In the genomic region with DNA sequence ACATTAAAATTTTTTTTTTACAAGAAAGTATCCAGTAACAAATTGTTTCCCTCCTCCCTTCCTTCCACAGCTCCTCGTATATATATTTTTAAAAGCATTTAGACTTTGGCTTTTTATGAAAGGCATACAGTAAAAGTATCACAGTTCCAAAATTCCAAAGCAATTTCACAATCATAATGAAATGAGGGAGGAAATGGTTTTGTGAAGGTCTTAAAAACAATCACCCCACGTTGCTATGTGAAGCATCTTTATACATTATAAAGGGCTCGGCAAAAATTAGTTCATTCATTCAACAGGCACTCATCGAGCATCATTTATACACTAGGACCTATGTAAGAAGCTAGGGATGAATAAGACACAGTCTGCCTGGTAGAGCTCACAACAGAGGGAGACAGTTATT, we compare ENCODE assay signal across 17 cellular contexts.
DNase-seq lines count a peak whose midpoint lies in the region; TF ChIP-seq lines count a peak whose summit lies in the region.
"Had no signal": no experiment of that assay in that cellular context is flagged by ENCODE, and none has a peak within 500 bp of the region (broad histone marks: within the 10 kb centered on the region; RNA-seq: fewer than 3 reads in every experiment).

No MANE protein-coding gene starts in this region.

- peaks cover 0 to 15% of the 10 kb centered on the region in 2 donors for H3K4me1 ChIP-seq in breast epithelium
- no peaks in the 10 kb centered on the region for H3K4me1 ChIP-seq in mammary epithelial cell (ENCODE audit: insufficient read depth, low read length)
- H3K4me1 ChIP-seq in uterus, result peaks cover 23 to 28% of the 10 kb centered on the region in 2 donors

- H3K36me3 Mint-ChIP-seq in brain, result no peaks in the 10 kb centered on the region
- H3K36me3 Mint-ChIP-seq: stimulated activated naive B cell treated with anti-CD40 and anti-IgM and Interleukin-4, amounts not matched to agents 10 μg/mL and 1 μg/mL and 100 μg/mL, for 72 hours had no signal

- intact Hi-C loops in breast epithelium (cut with DNase I; ENCODE audit: low total_unique reads), result no loop called here
- intact Hi-C loops in mammary epithelial cell (cut with micrococcal nuclease), result no loop called here
- intact Hi-C loops in uterus (cut with DNase I; ENCODE audit: low total_unique reads), result no loop called here

- TF ChIP-seq POLR2A in breast epithelium (IDR thresholded peaks at IDR 0.05) (no peak), uterus (IDR thresholded peaks at IDR 0.05) (no peak)

- H4K20me1 ChIP-seq in mammary epithelial cell (ENCODE audit: insufficient read depth, low read length), result no peaks in the 10 kb centered on the region

- H3K27me3 Mint-ChIP-seq in brain, result no peaks in the 10 kb centered on the region
- H3K27me3 Mint-ChIP-seq: stimulated activated naive B cell treated with anti-CD40 and anti-IgM and Interleukin-4, amounts not matched to agents 10 μg/mL and 1 μg/mL and 100 μg/mL, for 72 hours had no signal

- no peak for TF ChIP-seq CTCF in breast epithelium (IDR thresholded peaks at IDR 0.05)
- TF ChIP-seq CTCF in mammary epithelial cell (conservative IDR thresholded peaks at IDR 0.05 in 1 of 2, IDR thresholded peaks at IDR 0.05 in 1 of 2; ENCODE audit: extremely low read depth in 1 of 2, insufficient read depth in 1 of 2, low read depth in 1 of 2, low read length in 2 of 2), result no peak
- TF ChIP-seq CTCF in brain (conservative IDR thresholded peaks at IDR 0.05), result no peak
- TF ChIP-seq CTCF in uterus (IDR thresholded peaks at IDR 0.05), result no peak

- no peak overlapping the region for H3K4me3 Mint-ChIP-seq in brain
- H3K4me3 Mint-ChIP-seq: neural crest cell; stimulated activated naive B cell treated with anti-CD40 and anti-IgM and Interleukin-4, amounts not matched to agents 10 μg/mL and 1 μg/mL and 100 μg/mL, for 72 hours had no signal

- H3K27ac ChIP-seq in breast epithelium (peak overlapping the region; percentile 54), mammary epithelial cell (ENCODE audit: insufficient read depth, low read depth, low read length) (no peak overlapping the region), uterus (peak overlapping the region; percentile 81 to 96)
- H3K27ac ChIP-seq: HL-60 had no signal

- 8% methylated on average over 4 of the region's 4 CpGs for WGBS in mammary epithelial cell (ENCODE audit: low coverage, missing lambda C conversion rate)

- CTCF ChIA-PET in mammary epithelial cell (lab: Charles Lee; ENCODE audit: low non-redundant PET), result no interaction called here

- H3K27ac Mint-ChIP-seq in brain, result peak overlapping the region; percentile 2 to 92 (median 47)
- H3K27ac Mint-ChIP-seq: stimulated activated naive B cell treated with anti-CD40 and anti-IgM and Interleukin-4, amounts not matched to agents 10 μg/mL and 1 μg/mL and 100 μg/mL, for 72 hours had no signal

- no peaks in the 10 kb centered on the region for H3K79me2 ChIP-seq in mammary epithelial cell (ENCODE audit: insufficient read depth, low read length)

- H3K36me3 ChIP-seq in breast epithelium, result no peaks in the 10 kb centered on the region
- no peaks in the 10 kb centered on the region for H3K36me3 ChIP-seq in mammary epithelial cell (ENCODE audit: insufficient read depth, low read length)
- H3K36me3 ChIP-seq in uterus, result no peaks in the 10 kb centered on the region
- H3K36me3 ChIP-seq: ascending aorta had no signal

- in situ Hi-C loops in mammary epithelial cell (cut with MboI; ENCODE audit: low sequenced_read_pairs in 2 of 2), result no loop called here

- H3K9ac ChIP-seq in mammary epithelial cell (ENCODE audit: insufficient read depth, low read length), result no peak overlapping the region

- H2AFZ ChIP-seq in mammary epithelial cell (ENCODE audit: low read depth, low read length), result no peak overlapping the region

- H3K4me1 Mint-ChIP-seq in brain, result peaks cover 72% of the 10 kb centered on the region
- H3K4me1 Mint-ChIP-seq: stimulated activated naive B cell treated with anti-CD40 and anti-IgM and Interleukin-4, amounts not matched to agents 10 μg/mL and 1 μg/mL and 100 μg/mL, for 72 hours had no signal

- no peak overlapping the region for H3K4me2 ChIP-seq in mammary epithelial cell (ENCODE audit: insufficient read depth, low read depth, low read length)

- H3K9me3 ChIP-seq in breast epithelium, result no peaks in the 10 kb centered on the region
- H3K9me3 ChIP-seq in mammary epithelial cell (replicated peaks; ENCODE audit: insufficient read depth, low read length), result no peaks in the 10 kb centered on the region
- no peaks in the 10 kb centered on the region for H3K9me3 ChIP-seq in uterus
- H3K9me3 ChIP-seq: ascending aorta, Caco-2 had no signal

- dilution Hi-C loops in mammary epithelial cell (cut with HindIII; ENCODE audit: low sequenced_read_pairs), result no loop called here

- H3K9me3 Mint-ChIP-seq in brain, result no peaks in the 10 kb centered on the region
- H3K9me3 Mint-ChIP-seq: neural crest cell; stimulated activated naive B cell treated with anti-CD40 and anti-IgM and Interleukin-4, amounts not matched to agents 10 μg/mL and 1 μg/mL and 100 μg/mL, for 72 hours had no signal

- H3K27me3 ChIP-seq in breast epithelium (no peaks in the 10 kb centered on the region), mammary epithelial cell (ENCODE audit: insufficient read depth, low read length) (peaks cover 7% of the 10 kb centered on the region), uterus (no peaks in the 10 kb centered on the region)
- H3K27me3 ChIP-seq: ascending aorta had no signal

- DNase-seq in breast epithelium (ENCODE audit: low spot score in 2 of 2) (no peak), mammary epithelial cell (no peak), iris pigment epithelial cell (ENCODE audit: low read depth) (peak; percentile 86), uterus (no peak), NCI-H1930 (lab: John Stamatoyannopoulos, UW) (no peak), NCI-H2196 (lab: John Stamatoyannopoulos, UW; ENCODE audit: unreplicated experiment) (no peak)
- DNase-seq in activated CD8-positive, alpha-beta memory T cell treated with anti-CD3 and anti-CD28 coated beads, Interleukin-2, amount 50 U/mL, for 48 hours, result no peak
- DNase-seq: activated CD4-positive, alpha-beta T cell treated with anti-CD3 and anti-CD28 coated beads, Interleukin-2, amount 50 U/mL, for 48 hours; Caco-2; Kasumi-1; NCI-H1694; stimulated activated naive B cell treated with anti-CD40 and anti-IgM and Interleukin-4, amounts not matched to agents 10 μg/mL and 1 μg/mL and 100 μg/mL, for 72 hours; T1000 had no signal

- BruUV-seq in mammary epithelial cell (replicated peaks; lab: Mats Ljungman, UMichigan), result no TSS peak

- H3K4me3 ChIP-seq in breast epithelium, result no peak overlapping the region
- no peak overlapping the region for H3K4me3 ChIP-seq in mammary epithelial cell (replicated peaks in 1 of 3; ENCODE audit: insufficient read depth in 1 of 3, low read depth in 2 of 3, low read length in 3 of 3)
- no peak overlapping the region for H3K4me3 ChIP-seq in uterus
